7 cellular contexts compared by ENCODE assay signal in genomic region chr1:99936071-99936470, GRCh38.
"Had no signal": no experiment of that assay in that cellular context is flagged by ENCODE, and none has a peak within 500 bp of the region (broad histone marks: within the 10 kb centered on the region; RNA-seq: fewer than 3 reads in every experiment).

No MANE protein-coding gene starts in this region.

- ATAC-seq: GM12878 had no signal

- DNase-seq: GDM1, GF-D8 had no signal

- H3K4me3 ChIP-seq: GM12878 had no signal

- FAIRE-seq: G401.6, GM12878, GM12892, GM18507, GM19239 had no signal
